Comparison of ENCODE assay signal across 12 cellular contexts in genomic region chr17:80786470-80786869, GRCh38.
DNase-seq lines count a peak whose midpoint lies in the region; ATAC-seq and TF ChIP-seq lines count a peak whose summit lies in the region.
"Had no signal": no experiment of that assay in that cellular context is flagged by ENCODE, and none has a peak within 500 bp of the region (broad histone marks: within the 10 kb centered on the region; RNA-seq: fewer than 3 reads in every experiment).

No MANE protein-coding gene starts in this region.

- CTCF ChIA-PET in A673 (lab: Charles Lee) (no interaction called here), IMR-90 (lab: Yijun Ruan, JAX) (no interaction called here)
- CTCF ChIA-PET in activated CD8-positive, alpha-beta T cell treated with anti-CD3 and anti-CD28 coated beads, Interleukin-2, amount 10 ng/mL, durations not matched to agents 7 days and 5 days (lab: Charles Lee), result interaction anchor here (1.2 kb wide), 1 partner anchor 23 kb away, joined by 3 read pairs; no protein-coding TSS in a partner anchor

- peaks cover 38 to 79% of the 10 kb centered on the region in 2 experiments for H3K79me1 ChIP-seq in IMR-90 (ENCODE audit: low read depth in 1 of 2, low read length in 2 of 2)

- no peak overlapping the region for H3K4me2 ChIP-seq in IMR-90 (ENCODE audit: low read depth, low read length)

- BruUV-seq in A673 (replicated peaks; lab: Mats Ljungman, UMichigan) (no TSS peak), IMR-90 (replicated peaks; lab: Mats Ljungman, UMichigan) (no TSS peak)

- H3K56ac ChIP-seq in IMR-90 (ENCODE audit: extremely low read depth, insufficient read depth, low read length), result no peak overlapping the region

- TF ChIP-seq CTCF in A673 (conservative IDR thresholded peaks at IDR 0.05; ENCODE audit: low read depth, low read length) (no peak), IMR-90 (conservative IDR thresholded peaks at IDR 0.05; ENCODE audit: low read depth, low read length) (no peak), HFFc6 (IDR thresholded peaks at IDR 0.05) (no peak)

- H3K4me1 ChIP-seq in A673 (ENCODE audit: insufficient read depth, low read length, poor library complexity, severe bottlenecking), result peaks cover 31% of the 10 kb centered on the region
- peaks cover 29% of the 10 kb centered on the region for H3K4me1 ChIP-seq in IMR-90 (ENCODE audit: control insufficient read depth, insufficient read depth, low read length)

- H2AK5ac ChIP-seq in IMR-90 (ENCODE audit: low read depth, low read length), result peak overlapping the region; percentile 41

- peaks cover 37% of the 10 kb centered on the region for H3K36me3 Mint-ChIP-seq in HFFc6 (ENCODE audit: low read depth)
- peaks cover 45% of the 10 kb centered on the region for H3K36me3 Mint-ChIP-seq in activated CD8-positive, alpha-beta T cell treated with anti-CD3 and anti-CD28 coated beads, Interleukin-2, amount 10 ng/mL, durations not matched to agents 7 days and 5 days (ENCODE audit: low read depth)
- H3K36me3 Mint-ChIP-seq in stimulated activated memory B cell treated with anti-CD40 and anti-IgM and Interleukin-4, amounts not matched to agents 10 μg/mL and 1 μg/mL and 100 μg/mL, for 72 hours, result peaks cover 21% of the 10 kb centered on the region

- peaks cover 8% of the 10 kb centered on the region for H3K9me3 Mint-ChIP-seq in HFFc6
- peaks cover 4% of the 10 kb centered on the region for H3K9me3 Mint-ChIP-seq in activated CD8-positive, alpha-beta T cell treated with anti-CD3 and anti-CD28 coated beads, Interleukin-2, amount 10 ng/mL, durations not matched to agents 7 days and 5 days (ENCODE audit: insufficient read depth)
- H3K9me3 Mint-ChIP-seq in stimulated activated memory B cell treated with anti-CD40 and anti-IgM and Interleukin-4, amounts not matched to agents 10 μg/mL and 1 μg/mL and 100 μg/mL, for 72 hours, result peaks cover 3% of the 10 kb centered on the region

- no peak overlapping the region for H3K9ac ChIP-seq in IMR-90 (ENCODE audit: low read depth, low read length)

- no peak for TF ChIP-seq RAD21 in IMR-90 (IDR thresholded peaks at IDR 0.05; ENCODE audit: low read length)

- no peaks in the 10 kb centered on the region for H4K20me1 ChIP-seq in IMR-90 (ENCODE audit: insufficient read depth, low read length)

- peak overlapping the region; percentile 60 for H4K91ac ChIP-seq in IMR-90 (ENCODE audit: insufficient read depth, low read depth, low read length)

- H3K23ac ChIP-seq in IMR-90 (ENCODE audit: low read depth, low read length), result no peak overlapping the region

- H2AFZ ChIP-seq in IMR-90 (replicated peaks; ENCODE audit: low read length, poor library complexity), result no peak overlapping the region

- WGBS in IMR-90 (ENCODE audit: extremely low coverage in 2 of 2, insufficient read length in 1 of 2), 2 experiments, result 90% methylated on average over 3 of the region's 9 CpGs; no CpG with 5 or more reads in 1 of the 2 experiments

- H4K8ac ChIP-seq in IMR-90 (ENCODE audit: low read depth in 2 of 2, low read length in 2 of 2), result no peak overlapping the region; a peak in 1 of 4 replicates

- in situ Hi-C loops in IMR-90 (cut with MboI; ENCODE audit: low sequenced_read_pairs), result no loop called here

- H3K36me3 ChIP-seq in A673 (ENCODE audit: insufficient read depth, low read length, poor library complexity, severe bottlenecking) (no peaks in the 10 kb centered on the region), IMR-90 (ENCODE audit: control insufficient read depth, insufficient read depth, low read length) (no peaks in the 10 kb centered on the region)

- no peak overlapping the region for H3K27ac ChIP-seq in A673 (ENCODE audit: low read depth, low read length, poor library complexity, severe bottlenecking)
- H3K27ac ChIP-seq in IMR-90 (ENCODE audit: insufficient read depth, low read length), result no peak overlapping the region

- intact Hi-C loops in A673 (cut with micrococcal nuclease; ENCODE audit: unreplicated experiment) (no loop called here), IMR-90 (cut with micrococcal nuclease) (no loop called here)

- H3K4me3 ChIP-seq in A673 (ENCODE audit: low read depth, low read length, poor library complexity, severe bottlenecking), result no peak overlapping the region
- no peak overlapping the region for H3K4me3 ChIP-seq in IMR-90 (ENCODE audit: insufficient read depth, low read depth, low read length)
- H3K4me3 ChIP-seq: GM12878 had no signal

- no peak overlapping the region for H3K27ac Mint-ChIP-seq in HFFc6
- no peak overlapping the region for H3K27ac Mint-ChIP-seq in activated CD8-positive, alpha-beta T cell treated with anti-CD3 and anti-CD28 coated beads, Interleukin-2, amount 10 ng/mL, durations not matched to agents 7 days and 5 days
- no peak overlapping the region for H3K27ac Mint-ChIP-seq in stimulated activated memory B cell treated with anti-CD40 and anti-IgM and Interleukin-4, amounts not matched to agents 10 μg/mL and 1 μg/mL and 100 μg/mL, for 72 hours

- H4K5ac ChIP-seq in IMR-90 (ENCODE audit: low read depth, low read length), result peak overlapping the region; percentile 21; the same call in 1 of the 2 replicates

- peak overlapping the region; percentile 61; the same call in 1 of the 3 replicates for H2BK15ac ChIP-seq in IMR-90 (ENCODE audit: low read depth, low read length)

- no peak overlapping the region for H3K4me3 Mint-ChIP-seq in HFFc6
- H3K4me3 Mint-ChIP-seq in activated CD8-positive, alpha-beta T cell treated with anti-CD3 and anti-CD28 coated beads, Interleukin-2, amount 10 ng/mL, durations not matched to agents 7 days and 5 days, result no peak overlapping the region
- no peak overlapping the region for H3K4me3 Mint-ChIP-seq in stimulated activated memory B cell treated with anti-CD40 and anti-IgM and Interleukin-4, amounts not matched to agents 10 μg/mL and 1 μg/mL and 100 μg/mL, for 72 hours

- no peak overlapping the region for H3K14ac ChIP-seq in IMR-90 (replicated peaks; ENCODE audit: low read depth, low read length)

- no peak overlapping the region for H2AK9ac ChIP-seq in IMR-90 (replicated peaks; ENCODE audit: low read depth, low read length, poor library complexity)

- peak overlapping the region; percentile 15; the same call in 1 of the 2 replicates for H2BK20ac ChIP-seq in IMR-90 (ENCODE audit: low read depth, low read length)

- no peak overlapping the region for H3K18ac ChIP-seq in IMR-90 (ENCODE audit: low read depth, low read length)

- peak overlapping the region; percentile 42 for H3K4ac ChIP-seq in IMR-90 (ENCODE audit: low read depth, low read length)

- ATAC-seq in IMR-90 (ENCODE audit: low read depth), result no peak
- ATAC-seq in left lobe of liver, result no peak
- ATAC-seq in activated CD8-positive, alpha-beta T cell treated with anti-CD3 and anti-CD28 coated beads, Interleukin-2, amount 10 ng/mL, durations not matched to agents 7 days and 5 days, result no peak
- ATAC-seq in GM21528 (IDR thresholded peaks at IDR 0.05; ENCODE audit: low FRiP score, unreplicated experiment), result no peak
- ATAC-seq in stimulated activated memory B cell treated with anti-CD40 and anti-IgM and Interleukin-4, amounts not matched to agents 10 μg/mL and 1 μg/mL and 100 μg/mL, for 72 hours, result no peak
- ATAC-seq: GM12878 had no signal

- H2BK5ac ChIP-seq in IMR-90 (ENCODE audit: low read depth, low read length, poor library complexity, severe bottlenecking), result peak overlapping the region; percentile 22

- peak; percentile 29 for DNase-seq in A673 (ENCODE audit: low spot score)
- DNase-seq in IMR-90, result no peak
- DNase-seq in NCI-H774 (lab: John Stamatoyannopoulos, UW), result peak; percentile 86
- peak; percentile 27 for DNase-seq in left lobe of liver (ENCODE audit: low spot score)
- DNase-seq in HFFc6, result no peak
- no peak for DNase-seq in activated CD8-positive, alpha-beta T cell treated with anti-CD3 and anti-CD28 coated beads, Interleukin-2, amount 10 ng/mL, durations not matched to agents 7 days and 5 days
- DNase-seq: KBM-7; midbrain; stimulated activated CD4-positive, alpha-beta T cell treated with anti-CD3 and anti-CD28 coated beads, Interleukin-2, amount 100 ng/mL, for 24 hours had no signal

- no peak for TF ChIP-seq POLR2A in IMR-90 (IDR thresholded peaks at IDR 0.05; ENCODE audit: low read depth, low read length)

- H3K9me1 ChIP-seq in IMR-90 (ENCODE audit: insufficient read depth, low read length), result peaks cover 33% of the 10 kb centered on the region

- dilution Hi-C loops in IMR-90 (cut with HindIII; ENCODE audit: low sequenced_read_pairs, unreplicated experiment), result no loop called here

- peaks cover 47% of the 10 kb centered on the region for H3K4me1 Mint-ChIP-seq in HFFc6 (ENCODE audit: low read depth)
- peaks cover 93% of the 10 kb centered on the region for H3K4me1 Mint-ChIP-seq in activated CD8-positive, alpha-beta T cell treated with anti-CD3 and anti-CD28 coated beads, Interleukin-2, amount 10 ng/mL, durations not matched to agents 7 days and 5 days (ENCODE audit: low read depth)
- peaks cover 40% of the 10 kb centered on the region for H3K4me1 Mint-ChIP-seq in stimulated activated memory B cell treated with anti-CD40 and anti-IgM and Interleukin-4, amounts not matched to agents 10 μg/mL and 1 μg/mL and 100 μg/mL, for 72 hours

- H3K27me3 Mint-ChIP-seq in HFFc6 (ENCODE audit: insufficient read depth), result peaks cover 2% of the 10 kb centered on the region
- no peaks in the 10 kb centered on the region for H3K27me3 Mint-ChIP-seq in activated CD8-positive, alpha-beta T cell treated with anti-CD3 and anti-CD28 coated beads, Interleukin-2, amount 10 ng/mL, durations not matched to agents 7 days and 5 days (ENCODE audit: low read depth)
- no peaks in the 10 kb centered on the region for H3K27me3 Mint-ChIP-seq in stimulated activated memory B cell treated with anti-CD40 and anti-IgM and Interleukin-4, amounts not matched to agents 10 μg/mL and 1 μg/mL and 100 μg/mL, for 72 hours

- H3K9me3 ChIP-seq in A673 (ENCODE audit: low read depth, low read length, poor library complexity, severe bottlenecking), result no peaks in the 10 kb centered on the region
- H3K9me3 ChIP-seq in IMR-90 (ENCODE audit: control insufficient read depth, insufficient read depth, low read length), result no peaks in the 10 kb centered on the region

- POLR2A ChIA-PET in A673 (lab: Charles Lee; ENCODE audit: low non-redundant PET), result no interaction called here
- POLR2A ChIA-PET in IMR-90 (lab: Charles Lee; ENCODE audit: unreplicated experiment), result no interaction called here
- POLR2A ChIA-PET in activated CD8-positive, alpha-beta T cell treated with anti-CD3 and anti-CD28 coated beads, Interleukin-2, amount 10 ng/mL, durations not matched to agents 7 days and 5 days (lab: Charles Lee), result interaction anchor here (0.6 to 0.7 kb wide), 2 partner anchors 21 to 801 kb away, joined by 3 read pairs; no protein-coding TSS in a partner anchor

- H2BK120ac ChIP-seq in IMR-90 (ENCODE audit: low read depth, low read length), result peak overlapping the region; percentile 21; the same call in 1 of the 2 replicates

- H3K27me3 ChIP-seq in A673 (replicated peaks; ENCODE audit: insufficient read depth, low read depth, low read length, poor library complexity), result no peaks in the 10 kb centered on the region
- H3K27me3 ChIP-seq in IMR-90 (ENCODE audit: control insufficient read depth, insufficient read depth, low read length), result no peaks in the 10 kb centered on the region

TF ChIP-seq in IMR-90, 13 proteins besides CTCF, POLR2A, EP300 and RAD21 (continues in another document):
- TF ChIP-seq MAFK (IDR thresholded peaks at IDR 0.05; ENCODE audit: low read depth, low read length) (no peak), NFE2L2 (IDR thresholded peaks at IDR 0.05; ENCODE audit: low read depth, low read length) (no peak), MXI1 (IDR thresholded peaks at IDR 0.05; ENCODE audit: borderline replicate concordance, low read depth, low read length) (no peak)

Comparison
In these comparisons a context has a peak if more than half of its experiments do, and no peak if none do; other contexts are left out.
1. DNase-seq: peak in A673 (single experiment), NCI-H774 (single experiment) and left lobe of liver (single experiment); none in IMR-90 (single experiment), HFFc6 (single experiment) and activated CD8-positive, alpha-beta T cell treated with anti-CD3 and anti-CD28 coated beads, Interleukin-2, amount 10 ng/mL, durations not matched to agents 7 days and 5 days (single experiment).